ENCODE assay signal across 1 cellular context in genomic region chr1:155983191-155984023, GRCh38.
A peak's percentile ranks its signal among the peaks of the same experiment; 100 is the strongest.
TF ChIP-seq lines count a peak whose summit lies in the region.

No MANE protein-coding gene starts in this region.

TF ChIP-seq in K562, 482 proteins besides CTCF, POLR2A, EP300 and RAD21 (continued from another document and continues in another):
- no peak for TF ChIP-seq NR2C1 (IDR thresholded peaks at IDR 0.05)
- 0 out of 2 replicates have a peak, but pooled peaks have one; percentile 20 for TF ChIP-seq NR2C1 (tag; IDR thresholded peaks at IDR 0.05)
- 0 out of 2 replicates have a peak, but pooled peaks have one; percentile 14 for TF ChIP-seq ZNF143 (CRISPR knock-in tag; IDR thresholded peaks at IDR 0.05)
- peak; percentile 34 for TF ChIP-seq MEIS2 (IDR thresholded peaks at IDR 0.05; ENCODE audit: partially characterized antibody)
- TF ChIP-seq SRF (CRISPR knock-in tag; IDR thresholded peaks at IDR 0.05): peak in 1 of 2 experiments; percentile 71; a peak in 1 of 4 replicates
- 0 out of 2 replicates have a peak, but pooled peaks have one; percentile 50 for TF ChIP-seq AFF4 (CRISPR knock-in tag; IDR thresholded peaks at IDR 0.05)
- TF ChIP-seq UBTF (IDR thresholded peaks at IDR 0.05; ENCODE audit: borderline replicate concordance in 1 of 2, low read depth in 2 of 2, low read length in 2 of 2): 0 out of 4 replicates have a peak, but pooled peaks of 1 of the 2 experiments have one; percentile 25
- TF ChIP-seq L3MBTL2 (IDR thresholded peaks at IDR 0.05): peak; percentile 36; the same call in 1 of the 2 replicates
- TF ChIP-seq NR2C2 (CRISPR knock-in tag; IDR thresholded peaks at IDR 0.05): no peak
- peak; percentile 52; the same call in 1 of the 2 replicates for TF ChIP-seq NR2C2 (tag; IDR thresholded peaks at IDR 0.05)
- TF ChIP-seq DPF2 (IDR thresholded peaks at IDR 0.05): peak; percentile 55; the same call in 1 of the 2 replicates
- TF ChIP-seq THRB (CRISPR knock-in tag; conservative IDR thresholded peaks at IDR 0.05): peak; percentile 59; the same call in 1 of the 2 replicates
- TF ChIP-seq ARNT (IDR thresholded peaks at IDR 0.05): 0 out of 4 replicates have a peak, but pooled peaks of 1 of the 2 experiments have one; percentile 43
- TF ChIP-seq DEAF1 (CRISPR knock-in tag; IDR thresholded peaks at IDR 0.05): peak; percentile 39; the same call in 1 of the 2 replicates
- no peak for TF ChIP-seq ZHX1 (conservative IDR thresholded peaks at IDR 0.05; ENCODE audit: low read length)
- TF ChIP-seq TEAD2 (tag; IDR thresholded peaks at IDR 0.05): no peak
- TF ChIP-seq TAL1 (IDR thresholded peaks at IDR 0.05): 0 out of 2 replicates have a peak, but pooled peaks have one; percentile 23
- TF ChIP-seq RBFOX2 (IDR thresholded peaks at IDR 0.05; ENCODE audit: low read depth, low read length): peak; percentile 45; the same call in 1 of the 2 replicates
- TF ChIP-seq FOXA3 (CRISPR knock-in tag; conservative IDR thresholded peaks at IDR 0.05 in 1 of 2, IDR thresholded peaks at IDR 0.05 in 1 of 2): peak; percentile 75 to 97
- TF ChIP-seq ETV1 (tag; conservative IDR thresholded peaks at IDR 0.05; ENCODE audit: low read depth): peak; percentile 93
- TF ChIP-seq NRF1 (conservative IDR thresholded peaks at IDR 0.05 in 1 of 2, IDR thresholded peaks at IDR 0.05 in 1 of 2): peak; percentile 49 to 61
- TF ChIP-seq AFF1 (IDR thresholded peaks at IDR 0.05; ENCODE audit: low read depth in 1 of 2, partially characterized antibody in 2 of 2): peak in 1 of 2 experiments; percentile 40
- peak; percentile 81 for TF ChIP-seq FOSL1 (tag; conservative IDR thresholded peaks at IDR 0.05)
- peak; percentile 90 for TF ChIP-seq CTBP1 (IDR thresholded peaks at IDR 0.05; ENCODE audit: borderline replicate concordance)
- TF ChIP-seq PBX2 (CRISPR knock-in tag; IDR thresholded peaks at IDR 0.05; ENCODE audit: low read depth): no peak
- TF ChIP-seq PBX2 (tag; conservative IDR thresholded peaks at IDR 0.05; ENCODE audit: low read depth): no peak
- TF ChIP-seq ZFX (CRISPR knock-in tag; IDR thresholded peaks at IDR 0.05): peak; percentile 64
- TF ChIP-seq NBN (IDR thresholded peaks at IDR 0.05; ENCODE audit: low read depth): 0 out of 2 replicates have a peak, but pooled peaks have one; percentile 45
- TF ChIP-seq ZNF584 (CRISPR knock-in tag; IDR thresholded peaks at IDR 0.05; ENCODE audit: low read depth): 0 out of 2 replicates have a peak, but pooled peaks have one; percentile 28
- no peak for TF ChIP-seq ZNF165 (CRISPR knock-in tag; IDR thresholded peaks at IDR 0.05; ENCODE audit: borderline replicate concordance)
- peak; percentile 80 for TF ChIP-seq ETV5 (CRISPR knock-in tag; IDR thresholded peaks at IDR 0.05; ENCODE audit: low read depth)
- no peak for TF ChIP-seq HINFP (tag; conservative IDR thresholded peaks at IDR 0.05; ENCODE audit: low read depth)
- TF ChIP-seq JUN (IDR thresholded peaks at IDR 0.05; ENCODE audit: borderline replicate concordance, low read depth, low read length): peak; percentile 87
- TF ChIP-seq JUN (CRISPR knock-in tag; IDR thresholded peaks at IDR 0.05; ENCODE audit: borderline replicate concordance): peak; percentile 96; the same call in 1 of the 2 replicates
- TF ChIP-seq NR4A1 (CRISPR knock-in tag; IDR thresholded peaks at IDR 0.05): no peak
- 0 out of 2 replicates have a peak, but pooled peaks have one; percentile 37 for TF ChIP-seq NR4A1 (tag; IDR thresholded peaks at IDR 0.05)
- no peak for TF ChIP-seq CREB1 (IDR thresholded peaks at IDR 0.05)
- peak; percentile 31; the same call in 1 of the 2 replicates for TF ChIP-seq CREB1 (CRISPR knock-in tag; IDR thresholded peaks at IDR 0.05)
- 0 out of 2 replicates have a peak, but pooled peaks have one; percentile 33 for TF ChIP-seq TAF7 (tag; IDR thresholded peaks at IDR 0.05)
- TF ChIP-seq TOE1 (IDR thresholded peaks at IDR 0.05; ENCODE audit: borderline replicate concordance): peak; percentile 73; the same call in 1 of the 2 replicates
- no peak for TF ChIP-seq TOE1 (CRISPR knock-in tag; IDR thresholded peaks at IDR 0.05; ENCODE audit: borderline replicate concordance, low read depth)
